In genomic region chr13:89686171-89686570, GRCh38 we compare ENCODE assay signal across 23 cellular contexts.
DNase-seq lines count a peak whose midpoint lies in the region; ATAC-seq and TF ChIP-seq lines count a peak whose summit lies in the region.
"Had no signal": no experiment of that assay in that cellular context is flagged by ENCODE, and none has a peak within 500 bp of the region (broad histone marks: within the 10 kb centered on the region; RNA-seq: fewer than 3 reads in every experiment).

No MANE protein-coding gene starts in this region.

- no peaks in the 10 kb centered on the region for H3K79me1 ChIP-seq in trophoblast cell (ENCODE audit: low read length)

- no peak overlapping the region for H3K14ac ChIP-seq in trophoblast cell (ENCODE audit: low read length)

- H4K8ac ChIP-seq in trophoblast cell (ENCODE audit: low read depth, low read length) = no peak overlapping the region

- no peak overlapping the region for H3K4me3 ChIP-seq in Karpas-422 (ENCODE audit: low read length)
- H3K4me3 ChIP-seq in trophoblast cell (ENCODE audit: low read depth, low read length) = no peak overlapping the region
- H3K4me3 ChIP-seq: BLaER1, GM12878 had no signal

- no peak for TF ChIP-seq CTCF in foreskin keratinocyte (conservative IDR thresholded peaks at IDR 0.05)

- no peak overlapping the region for H2BK5ac ChIP-seq in trophoblast cell (ENCODE audit: low read depth, low read length, poor library complexity)

- no peaks in the 10 kb centered on the region for H3K79me2 ChIP-seq in Karpas-422 (ENCODE audit: low read length)
- no peaks in the 10 kb centered on the region for H3K79me2 ChIP-seq in trophoblast cell (ENCODE audit: control insufficient read depth, insufficient read depth, low read length, poor library complexity)

- H4K20me1 ChIP-seq in Karpas-422 (ENCODE audit: insufficient read depth, low read depth, low read length) = no peaks in the 10 kb centered on the region
- H4K20me1 ChIP-seq: BLaER1 had no signal

- H3K27ac ChIP-seq in Karpas-422 (ENCODE audit: low read length) = no peak overlapping the region
- H3K27ac ChIP-seq in foreskin keratinocyte = no peak overlapping the region
- no peak overlapping the region for H3K27ac ChIP-seq in trophoblast cell (ENCODE audit: low read depth, low read length)
- H3K27ac ChIP-seq: 22Rv1, BLaER1 had no signal

- peak; percentile 15 for ATAC-seq in foreskin keratinocyte
- ATAC-seq: GM12878 had no signal

- H3K27me3 ChIP-seq in Karpas-422 (ENCODE audit: low read length) (no peaks in the 10 kb centered on the region), foreskin keratinocyte (no peaks in the 10 kb centered on the region), trophoblast cell (ENCODE audit: insufficient read depth, low read length) (no peaks in the 10 kb centered on the region)
- H3K27me3 ChIP-seq: BE2C, BLaER1 had no signal

- H2AFZ ChIP-seq in Karpas-422 (ENCODE audit: low read length) (peak overlapping the region; percentile 11; the same call in 1 of the 2 replicates), trophoblast cell (ENCODE audit: insufficient read depth, low read length, poor library complexity) (no peak overlapping the region)

- H3K18ac ChIP-seq in trophoblast cell (ENCODE audit: low read length) = no peak overlapping the region

- DNase-seq in Karpas-422 (no peak), foreskin keratinocyte (peak; percentile 8 to 33), trophoblast cell (peak; percentile 8 to 54), 8988T (no peak)
- no peak for DNase-seq in activated CD4-positive, alpha-beta T cell treated with anti-CD3 and anti-CD28 coated beads, Interleukin-2, amount 50 U/mL, for 48 hours
- no peak for DNase-seq in activated T-cell treated with anti-CD3 and anti-CD28 coated beads, Interleukin-2, amount 50 U/mL, for 1 hour
- DNase-seq: ACHN; BE2C; C1 segment of cervical spinal cord; CD4-positive, alpha-beta memory T cell; CD4-positive, CD25-positive, alpha-beta regulatory T cell; CD8-positive, alpha-beta memory T cell; COR-L47; DMS 273 treated with DMSO at 0.1 percent for 48 hours; DMS153; DMS53; DMS79; DND-41; EL; GDM1 had no signal

- no peak overlapping the region for H2BK120ac ChIP-seq in trophoblast cell (ENCODE audit: insufficient read depth, low read length, poor library complexity)

- H3K23ac ChIP-seq in trophoblast cell (ENCODE audit: low read length) = no peak overlapping the region

- no peak overlapping the region for H2AK5ac ChIP-seq in trophoblast cell (ENCODE audit: low read length)

- H2BK12ac ChIP-seq in trophoblast cell (ENCODE audit: low read length) = no peak overlapping the region

- no peaks in the 10 kb centered on the region for H3K9me2 ChIP-seq in Karpas-422 (replicated peaks; ENCODE audit: insufficient read depth, low read length)

- no peak overlapping the region for H3K4me2 ChIP-seq in Karpas-422 (ENCODE audit: low read depth, low read length, poor library complexity, severe bottlenecking)
- no peak overlapping the region for H3K4me2 ChIP-seq in trophoblast cell (ENCODE audit: low read length)
- H3K4me2 ChIP-seq: BLaER1 had no signal

- H3K9me3 ChIP-seq in Karpas-422 (ENCODE audit: low read length) = no peaks in the 10 kb centered on the region
- no peaks in the 10 kb centered on the region for H3K9me3 ChIP-seq in trophoblast cell (ENCODE audit: insufficient read depth, low read depth, low read length)
- H3K9me3 ChIP-seq: BE2C, BLaER1 had no signal

- no peak overlapping the region for H3K9ac ChIP-seq in Karpas-422 (ENCODE audit: low read length)
- no peak overlapping the region for H3K9ac ChIP-seq in trophoblast cell (ENCODE audit: low read length)
- H3K9ac ChIP-seq: BLaER1 had no signal

- H3K36me3 ChIP-seq in Karpas-422 (ENCODE audit: insufficient read depth, low read length) (no peaks in the 10 kb centered on the region), trophoblast cell (ENCODE audit: control insufficient read depth in 1 of 2, insufficient read depth in 2 of 2, low read length in 2 of 2) (no peaks in the 10 kb centered on the region)
- H3K36me3 ChIP-seq: BE2C, BLaER1 had no signal

- no CpG with 5 or more reads among the region's 5 CpGs for WGBS in trophoblast cell (ENCODE audit: extremely low coverage, insufficient coverage, insufficient read length)

- H4K91ac ChIP-seq in trophoblast cell (ENCODE audit: low read depth, low read length) = no peak overlapping the region

- H3K4ac ChIP-seq in trophoblast cell (ENCODE audit: low read depth, low read length) = no peak overlapping the region

- H3K4me1 ChIP-seq in Karpas-422 (ENCODE audit: low read length) (peaks cover 6% of the 10 kb centered on the region), foreskin keratinocyte (no peaks in the 10 kb centered on the region), trophoblast cell (ENCODE audit: control insufficient read depth in 1 of 2, insufficient read depth in 2 of 2, low read length in 2 of 2) (no peaks in the 10 kb centered on the region)
- H3K4me1 ChIP-seq: BE2C had no signal

- H4K12ac ChIP-seq in trophoblast cell (ENCODE audit: low read depth, low read length) = no peak overlapping the region

Comparison
In these comparisons a context has a peak if more than half of its experiments do, and no peak if none do; other contexts are left out.
1. DNase-seq: peak in foreskin keratinocyte (2 of 2) and trophoblast cell (2 of 2); none in Karpas-422 (single experiment), activated CD4-positive, alpha-beta T cell treated with anti-CD3 and anti-CD28 coated beads, Interleukin-2, amount 50 U/mL, for 48 hours (0 of 2), activated T-cell treated with anti-CD3 and anti-CD28 coated beads, Interleukin-2, amount 50 U/mL, for 1 hour (single experiment) and 8988T (single experiment).